9 cellular contexts compared by ENCODE assay signal in the genomic region with DNA sequence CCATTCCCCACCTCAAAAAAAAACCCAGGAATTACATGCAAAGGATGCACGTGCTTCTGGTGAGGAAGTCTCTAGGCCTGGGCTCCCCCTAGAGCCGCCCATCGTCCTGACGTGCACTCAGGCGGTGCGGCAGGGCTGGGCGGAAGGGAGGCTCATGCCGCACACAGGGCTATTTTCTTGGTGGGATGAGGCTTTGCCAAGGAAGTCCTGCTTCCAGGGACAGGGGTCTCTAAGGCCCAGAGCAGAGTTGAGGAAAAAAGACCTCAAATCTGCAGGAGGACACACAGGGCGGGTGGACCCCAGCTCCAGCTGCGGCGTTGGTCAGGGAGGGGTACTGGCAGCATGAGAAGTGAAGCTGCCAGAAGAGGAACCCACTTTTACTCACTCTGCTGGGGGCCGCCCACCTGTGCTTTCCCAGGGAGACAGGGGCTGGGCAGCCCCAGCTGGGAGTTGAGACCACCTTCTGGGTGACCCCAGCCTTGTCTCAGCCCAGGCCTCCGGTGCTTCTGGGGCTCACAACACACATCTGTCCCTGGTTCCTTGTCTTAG. TPM values are rescaled to one million over a fixed set of nuclear protein-coding genes. Genes with fewer than 3 reads are reported as not detected.
DNase-seq lines count a peak whose midpoint lies in the region; ATAC-seq and TF ChIP-seq lines count a peak whose summit lies in the region.
"Had no signal": no experiment of that assay in that cellular context is flagged by ENCODE, and none has a peak within 500 bp of the region (broad histone marks: within the 10 kb centered on the region; RNA-seq: fewer than 3 reads in every experiment).

No MANE protein-coding gene starts in this region.

- H3K27me3 ChIP-seq in OCI-LY3 (ENCODE audit: low read depth, low read length) (no peaks in the 10 kb centered on the region), stomach (no peaks in the 10 kb centered on the region), MG63 (no peaks in the 10 kb centered on the region)
- H3K27me3 ChIP-seq: cardiac muscle cell had no signal

- peak overlapping the region; percentile 98 for H3K27ac Mint-ChIP-seq in activated CD8-positive, alpha-beta memory T cell treated with anti-CD3 and anti-CD28 coated beads, Interleukin-2, amount 10 ng/mL, durations not matched to agents 7 days and 5 days
- H3K27ac Mint-ChIP-seq in effector memory CD8-positive, alpha-beta T cell: peak overlapping the region; percentile 98 to 100

- peaks cover 93% of the 10 kb centered on the region for H3K79me2 ChIP-seq in OCI-LY3 (ENCODE audit: low read length)

- TF ChIP-seq CTCF in OCI-LY3 (IDR thresholded peaks at IDR 0.05; ENCODE audit: low read depth, low read length) (peak; percentile 17; the same call in 1 of the 2 replicates), stomach (IDR thresholded peaks at IDR 0.05) (no peak)

- 60 to 74% (median 71%) methylated on average over 12 to 13 of the region's 13 CpGs for WGBS in stomach, 5 donors

- H3K27me3 Mint-ChIP-seq in activated CD8-positive, alpha-beta memory T cell treated with anti-CD3 and anti-CD28 coated beads, Interleukin-2, amount 10 ng/mL, durations not matched to agents 7 days and 5 days: no peaks in the 10 kb centered on the region
- H3K27me3 Mint-ChIP-seq in effector memory CD8-positive, alpha-beta T cell: no peaks in the 10 kb centered on the region

- TF ChIP-seq POLR2A in stomach (IDR thresholded peaks at IDR 0.05): no peak

- peaks cover 66% of the 10 kb centered on the region for H3K4me1 Mint-ChIP-seq in activated CD8-positive, alpha-beta memory T cell treated with anti-CD3 and anti-CD28 coated beads, Interleukin-2, amount 10 ng/mL, durations not matched to agents 7 days and 5 days
- peaks cover 72 to 75% of the 10 kb centered on the region in 2 donors for H3K4me1 Mint-ChIP-seq in effector memory CD8-positive, alpha-beta T cell (ENCODE audit: low read depth in 2 of 2)

- H3K4me3 Mint-ChIP-seq in activated CD8-positive, alpha-beta memory T cell treated with anti-CD3 and anti-CD28 coated beads, Interleukin-2, amount 10 ng/mL, durations not matched to agents 7 days and 5 days: peak overlapping the region; percentile 93
- H3K4me3 Mint-ChIP-seq in effector memory CD8-positive, alpha-beta T cell: peak overlapping the region; percentile 86 to 90

- no peaks in the 10 kb centered on the region for H3K9me3 Mint-ChIP-seq in activated CD8-positive, alpha-beta memory T cell treated with anti-CD3 and anti-CD28 coated beads, Interleukin-2, amount 10 ng/mL, durations not matched to agents 7 days and 5 days (ENCODE audit: low read depth)
- no peaks in the 10 kb centered on the region for H3K9me3 Mint-ChIP-seq in effector memory CD8-positive, alpha-beta T cell

- CTCF ChIA-PET in activated CD8-positive, alpha-beta memory T cell treated with anti-CD3 and anti-CD28 coated beads, Interleukin-2, amount 10 ng/mL, durations not matched to agents 7 days and 5 days (lab: Charles Lee): interaction anchor here (0.6 to 45.4 kb wide), 8 partner anchors 7 to 516 kb away, joined by 3 to 1678 read pairs (median 4); a partner anchor contains a TSS
- CTCF ChIA-PET in HEK293T (lab: Yijun Ruan, JAX): no interaction called here

- H3K27ac ChIP-seq in OCI-LY3 (ENCODE audit: low read length) (peak overlapping the region; percentile 98), stomach (peak overlapping the region; percentile 53 to 84 (median 76))
- H3K27ac ChIP-seq: cardiac muscle cell had no signal

- POLR2A ChIA-PET in HEK293T (lab: Yijun Ruan, JAX): no interaction called here

- peaks cover 45% of the 10 kb centered on the region for H3K36me3 Mint-ChIP-seq in activated CD8-positive, alpha-beta memory T cell treated with anti-CD3 and anti-CD28 coated beads, Interleukin-2, amount 10 ng/mL, durations not matched to agents 7 days and 5 days
- H3K36me3 Mint-ChIP-seq in effector memory CD8-positive, alpha-beta T cell (ENCODE audit: insufficient read depth): peaks cover 89% of the 10 kb centered on the region

- no peak for TF ChIP-seq EP300 in stomach (IDR thresholded peaks at IDR 0.05)

- peak; percentile 1 for ATAC-seq in activated CD8-positive, alpha-beta memory T cell treated with anti-CD3 and anti-CD28 coated beads, Interleukin-2, amount 10 ng/mL, durations not matched to agents 7 days and 5 days
- ATAC-seq in effector memory CD8-positive, alpha-beta T cell (replicated peaks): peak; percentile 11

- H3K36me3 ChIP-seq in OCI-LY3 (replicated peaks; ENCODE audit: low read depth, low read length) (peaks cover 60% of the 10 kb centered on the region), stomach (no peaks in the 10 kb centered on the region), MG63 (no peaks in the 10 kb centered on the region)
- H3K36me3 ChIP-seq: cardiac muscle cell had no signal

- H3K4me2 ChIP-seq in OCI-LY3 (ENCODE audit: low read length): peak overlapping the region; percentile 98

- no peak overlapping the region for H2AFZ ChIP-seq in OCI-LY3 (ENCODE audit: low read depth, low read length)

- H3K4me1 ChIP-seq in OCI-LY3 (ENCODE audit: low read length) (peaks cover 66% of the 10 kb centered on the region), stomach (peaks cover 30 to 96% (median 63%) of the 10 kb centered on the region in 4 donors)

- H3K4me3 ChIP-seq in OCI-LY3 (ENCODE audit: low read length): peak overlapping the region; percentile 76
- H3K4me3 ChIP-seq in stomach: no peak overlapping the region
- H3K4me3 ChIP-seq in MG63: no peak overlapping the region
- H3K4me3 ChIP-seq: cardiac muscle cell had no signal

- H4K20me1 ChIP-seq in OCI-LY3 (ENCODE audit: insufficient read depth, low read length): no peaks in the 10 kb centered on the region

- intact Hi-C loops in stomach (cut with DNase I; ENCODE audit: low total_unique reads): no loop called here

- peak; percentile 74 for DNase-seq in activated CD8-positive, alpha-beta memory T cell treated with anti-CD3 and anti-CD28 coated beads, Interleukin-2, amount 10 ng/mL, durations not matched to agents 7 days and 5 days
- DNase-seq in activated CD8-positive, alpha-beta memory T cell treated with anti-CD3 and anti-CD28 coated beads for 24 hours: no peak
- DNase-seq in effector memory CD8-positive, alpha-beta T cell: peak in 2 of 3 experiments; percentile 49 to 55
- DNase-seq in stomach (no peak), HEK293T (ENCODE audit: extremely low spot score) (no peak), MG63 (no peak), NCI-H1694 treated with DMSO at 0.1 percent for 48 hours (lab: John Stamatoyannopoulos, UW) (no peak)

- H3K9me3 ChIP-seq in OCI-LY3 (ENCODE audit: insufficient read depth, low read length): no peaks in the 10 kb centered on the region
- H3K9me3 ChIP-seq in stomach: no peaks in the 10 kb centered on the region
- H3K9me3 ChIP-seq in MG63: no peaks in the 10 kb centered on the region

- peak overlapping the region; percentile 95 for H3K9ac ChIP-seq in OCI-LY3 (ENCODE audit: low read length)

TF ChIP-seq in HEK293T, 16 proteins besides CTCF, POLR2A, EP300 and RAD21:
- TF ChIP-seq TARDBP (IDR thresholded peaks at IDR 0.05) (no peak), FOXK2 (IDR thresholded peaks at IDR 0.05) (no peak), HDGF (IDR thresholded peaks at IDR 0.05; ENCODE audit: borderline replicate concordance) (no peak), ELF4 (IDR thresholded peaks at IDR 0.05) (no peak), LEF1 (IDR thresholded peaks at IDR 0.05; ENCODE audit: borderline replicate concordance) (no peak), FOXA1 (IDR thresholded peaks at IDR 0.05) (no peak), ARNT (IDR thresholded peaks at IDR 0.05) (no peak), SP1 (IDR thresholded peaks at IDR 0.05) (no peak), SUZ12 (IDR thresholded peaks at IDR 0.05) (no peak), BHLHE40 (IDR thresholded peaks at IDR 0.05; ENCODE audit: borderline replicate concordance) (no peak), ZNF384 (IDR thresholded peaks at IDR 0.05) (no peak), FOXM1 (IDR thresholded peaks at IDR 0.05; ENCODE audit: borderline replicate concordance) (no peak), CTBP1 (IDR thresholded peaks at IDR 0.05; ENCODE audit: borderline replicate concordance) (no peak), NFRKB (IDR thresholded peaks at IDR 0.05) (no peak), L3MBTL2 (conservative IDR thresholded peaks at IDR 0.05) (no peak)
- TF ChIP-seq, protein P1, sequence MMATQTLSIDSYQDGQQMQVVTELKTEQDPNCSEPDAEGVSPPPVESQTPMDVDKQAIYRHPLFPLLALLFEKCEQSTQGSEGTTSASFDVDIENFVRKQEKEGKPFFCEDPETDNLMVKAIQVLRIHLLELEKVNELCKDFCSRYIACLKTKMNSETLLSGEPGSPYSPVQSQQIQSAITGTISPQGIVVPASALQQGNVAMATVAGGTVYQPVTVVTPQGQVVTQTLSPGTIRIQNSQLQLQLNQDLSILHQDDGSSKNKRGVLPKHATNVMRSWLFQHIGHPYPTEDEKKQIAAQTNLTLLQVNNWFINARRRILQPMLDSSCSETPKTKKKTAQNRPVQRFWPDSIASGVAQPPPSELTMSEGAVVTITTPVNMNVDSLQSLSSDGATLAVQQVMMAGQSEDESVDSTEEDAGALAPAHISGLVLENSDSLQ (IDR thresholded peaks at IDR 0.05): no peak

RNA-seq across cellular contexts. Expression of a gene that starts 4.2 kb away (rescaled TPM):
- 100 to 1,000 TPM; 114 to 137 TPM for total RNA-seq in activated CD8-positive, alpha-beta memory T cell treated with anti-CD3 and anti-CD28 coated beads, Interleukin-2, amount 10 ng/mL, durations not matched to agents 7 days and 5 days
- total RNA-seq in stomach: 100 to 1,000 TPM in 1 of 5 donors, 10 to 100 TPM in 3, 1 to 10 TPM in 1; 8.0 to 105 (median 29.5) TPM
- 10 to 100 TPM in 2 of 3 donors, 1 to 10 TPM in 1; 3.2 to 36.4 (median 13.6) TPM for polyA plus RNA-seq in stomach
- 0.20 and 6.3 TPM in 2 replicates for total RNA-seq in MG63 (2014; rRNA removed; shearing (Covaris generic); ENCODE audit: low replicate concordance)

RNA-seq across cellular contexts. Expression of a gene that starts 14.5 kb away (rescaled TPM):
- 10 to 100 TPM; 33.7 to 35.9 TPM for total RNA-seq in activated CD8-positive, alpha-beta memory T cell treated with anti-CD3 and anti-CD28 coated beads, Interleukin-2, amount 10 ng/mL, durations not matched to agents 7 days and 5 days
- 10 to 100 TPM in 3 of 5 donors, 1 to 10 TPM in 2; 7.2 to 27.5 (median 11.7) TPM for total RNA-seq in stomach
- 1 to 10 TPM; 3.2 to 5.4 (median 5.3) TPM for polyA plus RNA-seq in stomach
- total RNA-seq in MG63 (2014; rRNA removed; shearing (Covaris generic); ENCODE audit: low replicate concordance): 1.0 and 1.1 TPM in 2 replicates

Comparison
In these comparisons a context has a peak if more than half of its experiments do, and no peak if none do; other contexts are left out.
1. DNase-seq: peak in activated CD8-positive, alpha-beta memory T cell treated with anti-CD3 and anti-CD28 coated beads, Interleukin-2, amount 10 ng/mL, durations not matched to agents 7 days and 5 days (single experiment) and effector memory CD8-positive, alpha-beta T cell (2 of 3); none in activated CD8-positive, alpha-beta memory T cell treated with anti-CD3 and anti-CD28 coated beads for 24 hours (single experiment), stomach (single experiment), HEK293T (single experiment), MG63 (single experiment) and NCI-H1694 treated with DMSO at 0.1 percent for 48 hours (single experiment).